ENCODE assay signal across 12 cellular contexts in the genomic region with DNA sequence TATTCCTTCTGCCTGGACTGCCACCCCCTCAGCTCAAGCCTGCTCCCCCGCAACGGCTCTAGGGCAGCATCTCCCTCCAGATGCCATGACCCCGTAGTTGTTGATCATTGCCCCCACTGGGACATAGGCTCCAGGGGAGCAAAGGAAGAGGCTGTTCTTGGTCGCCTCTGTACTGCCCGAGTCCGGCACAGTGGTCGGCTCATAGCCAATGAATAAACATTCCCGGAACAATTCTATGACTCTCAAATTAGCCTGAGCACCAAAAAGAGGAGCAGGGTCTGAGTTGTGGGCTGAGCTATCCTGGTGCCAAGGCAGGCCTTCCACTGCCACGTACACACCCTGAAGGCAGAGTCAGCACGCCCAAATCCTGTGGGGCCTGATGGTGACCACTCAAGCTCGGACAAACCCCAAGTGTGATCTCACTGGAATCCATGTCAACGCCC. TPM values are rescaled to one million over a fixed set of nuclear protein-coding genes. Genes with fewer than 3 reads are reported as not detected.
DNase-seq lines count a peak whose midpoint lies in the region; ATAC-seq and TF ChIP-seq lines count a peak whose summit lies in the region.
"Had no signal": no experiment of that assay in that cellular context is flagged by ENCODE, and none has a peak within 500 bp of the region (broad histone marks: within the 10 kb centered on the region; RNA-seq: fewer than 3 reads in every experiment).

No MANE protein-coding gene starts in this region.

- 52 to 64% methylated on average over 8 to 12 of the region's 12 CpGs for WGBS in upper lobe of left lung, 2 donors

- H3K9me3 ChIP-seq in colonic mucosa (no peaks in the 10 kb centered on the region), upper lobe of left lung (no peaks in the 10 kb centered on the region), PC-3 (ENCODE audit: low read length) (no peaks in the 10 kb centered on the region)

- H4K20me1 ChIP-seq in PC-3 (ENCODE audit: low read length) = peaks cover 76% of the 10 kb centered on the region

- peaks cover 19% of the 10 kb centered on the region for H3K36me3 Mint-ChIP-seq in T-helper 2 cell treated with Interferon-gamma antibody and Interleukin-4, amounts not matched to agents 5 μg/mL and 100 μg/mL, for 36 hours (ENCODE audit: low read depth)
- H3K36me3 Mint-ChIP-seq in activated naive CD4-positive, alpha-beta T cell treated with anti-CD3 and anti-CD28 coated beads for 36 hours (ENCODE audit: low read depth) = peaks cover 8% of the 10 kb centered on the region

- POLR2A ChIA-PET in PC-3 (lab: Charles Lee; ENCODE audit: unreplicated experiment) = no interaction called here

- no peak overlapping the region for H3K4me2 ChIP-seq in PC-3 (ENCODE audit: low read length)

- H3K9me3 Mint-ChIP-seq in T-helper 2 cell treated with Interferon-gamma antibody and Interleukin-4, amounts not matched to agents 5 μg/mL and 100 μg/mL, for 36 hours = no peaks in the 10 kb centered on the region
- H3K9me3 Mint-ChIP-seq in activated naive CD4-positive, alpha-beta T cell treated with anti-CD3 and anti-CD28 coated beads for 36 hours = no peaks in the 10 kb centered on the region

- DNase-seq in T-helper 2 cell treated with Interferon-gamma antibody and Interleukin-4, amounts not matched to agents 5 μg/mL and 100 μg/mL, for 36 hours (ENCODE audit: low spot score) = no peak
- DNase-seq in T-helper 2 cell = no peak
- peak; percentile 52 for DNase-seq in colonic mucosa
- DNase-seq in mucosa of gallbladder (ENCODE audit: low spot score) = peak; percentile 47
- DNase-seq in upper lobe of left lung = no peak
- DNase-seq in PC-3 = no peak
- no peak for DNase-seq in anterior cingulate cortex (lab: John Stamatoyannopoulos, UW)
- no peak for DNase-seq in activated naive CD4-positive, alpha-beta T cell treated with anti-CD3 and anti-CD28 coated beads for 36 hours
- DNase-seq: amygdala, midbrain, NCI-H1092 treated with DMSO at 0.1 percent for 48 hours had no signal

- H3K4me1 ChIP-seq in colonic mucosa = peaks cover 35% of the 10 kb centered on the region
- peaks cover 81 to 96% (median 94%) of the 10 kb centered on the region in 4 donors for H3K4me1 ChIP-seq in upper lobe of left lung
- peaks cover 56% of the 10 kb centered on the region for H3K4me1 ChIP-seq in PC-3 (ENCODE audit: insufficient read depth, low read length)

- no peaks in the 10 kb centered on the region for H3K27me3 Mint-ChIP-seq in T-helper 2 cell treated with Interferon-gamma antibody and Interleukin-4, amounts not matched to agents 5 μg/mL and 100 μg/mL, for 36 hours (ENCODE audit: low read depth)
- no peaks in the 10 kb centered on the region for H3K27me3 Mint-ChIP-seq in activated naive CD4-positive, alpha-beta T cell treated with anti-CD3 and anti-CD28 coated beads for 36 hours (ENCODE audit: low read depth)

- H3K27ac Mint-ChIP-seq in T-helper 2 cell treated with Interferon-gamma antibody and Interleukin-4, amounts not matched to agents 5 μg/mL and 100 μg/mL, for 36 hours = peak overlapping the region; percentile 63
- no peak overlapping the region for H3K27ac Mint-ChIP-seq in activated naive CD4-positive, alpha-beta T cell treated with anti-CD3 and anti-CD28 coated beads for 36 hours

- TF ChIP-seq EP300 in upper lobe of left lung (IDR thresholded peaks at IDR 0.05) = peak in 1 of 4 donors; percentile 13

- peak overlapping the region; percentile 69 for H3K27ac ChIP-seq in colonic mucosa
- H3K27ac ChIP-seq in upper lobe of left lung = peak overlapping the region; percentile 29 to 65 (median 58)
- no peak overlapping the region for H3K27ac ChIP-seq in PC-3 (ENCODE audit: low read length)
- H3K27ac ChIP-seq: 22Rv1 had no signal

- CTCF ChIA-PET in PC-3 (lab: Charles Lee) = no interaction called here
- CTCF ChIA-PET in activated naive CD4-positive, alpha-beta T cell treated with anti-CD3 and anti-CD28 coated beads for 36 hours (lab: Charles Lee) = no interaction called here

- H3K9ac ChIP-seq in colonic mucosa (ENCODE audit: low read depth in 2 of 2, low read length in 2 of 2) (peak overlapping the region; percentile 26 to 37), PC-3 (ENCODE audit: low read length) (no peak overlapping the region)

- H3K36me3 ChIP-seq in colonic mucosa = no peaks in the 10 kb centered on the region
- H3K36me3 ChIP-seq in upper lobe of left lung = no peaks in the 10 kb centered on the region
- H3K36me3 ChIP-seq in PC-3 (ENCODE audit: low read depth, low read length) = no peaks in the 10 kb centered on the region

- TF ChIP-seq POLR2A in upper lobe of left lung (IDR thresholded peaks at IDR 0.05) = no peak

- H3K4me3 Mint-ChIP-seq in T-helper 2 cell treated with Interferon-gamma antibody and Interleukin-4, amounts not matched to agents 5 μg/mL and 100 μg/mL, for 36 hours = no peak overlapping the region
- no peak overlapping the region for H3K4me3 Mint-ChIP-seq in activated naive CD4-positive, alpha-beta T cell treated with anti-CD3 and anti-CD28 coated beads for 36 hours

- ATAC-seq in upper lobe of left lung (ENCODE audit: low FRiP score in 2 of 2) = peak; percentile 53 to 68
- no peak; the same call in 1 of the 2 replicates for ATAC-seq in PC-3

- H3K27me3 ChIP-seq in colonic mucosa (no peaks in the 10 kb centered on the region), upper lobe of left lung (no peaks in the 10 kb centered on the region), PC-3 (ENCODE audit: low read length) (no peaks in the 10 kb centered on the region)

- H3K4me1 Mint-ChIP-seq in T-helper 2 cell treated with Interferon-gamma antibody and Interleukin-4, amounts not matched to agents 5 μg/mL and 100 μg/mL, for 36 hours (ENCODE audit: low read depth) = peaks cover 53% of the 10 kb centered on the region
- H3K4me1 Mint-ChIP-seq in activated naive CD4-positive, alpha-beta T cell treated with anti-CD3 and anti-CD28 coated beads for 36 hours (ENCODE audit: low read depth) = peaks cover 90% of the 10 kb centered on the region

- H2AFZ ChIP-seq in PC-3 (ENCODE audit: low read length) = no peak overlapping the region

- H3K4me3 ChIP-seq in colonic mucosa (no peak overlapping the region), upper lobe of left lung (no peak overlapping the region), PC-3 (ENCODE audit: low read length) (no peak overlapping the region)

- H3K9me2 ChIP-seq in PC-3 (replicated peaks; ENCODE audit: low read length) = no peaks in the 10 kb centered on the region

- H3F3A ChIP-seq in PC-3 (ENCODE audit: low read length, unreplicated experiment) = peaks cover 3% of the 10 kb centered on the region

- H3K79me2 ChIP-seq in PC-3 (ENCODE audit: low read length) = peaks cover 93% of the 10 kb centered on the region

- intact Hi-C loops in colonic mucosa (cut with DNase I) = no loop called here
- intact Hi-C loops in PC-3 (cut with micrococcal nuclease) = loop anchor here (10.0 kb wide), 1 partner anchor 57 kb away; no protein-coding TSS in a partner anchor
- intact Hi-C loops in activated naive CD4-positive, alpha-beta T cell treated with anti-CD3 and anti-CD28 coated beads for 36 hours (cut with micrococcal nuclease) = no loop called here

- TF ChIP-seq CTCF in colonic mucosa (IDR thresholded peaks at IDR 0.05) = no peak
- no peak for TF ChIP-seq CTCF in upper lobe of left lung (IDR thresholded peaks at IDR 0.05)
- TF ChIP-seq CTCF in PC-3 (conservative IDR thresholded peaks at IDR 0.05; ENCODE audit: low read depth, low read length) = no peak

- no TSS peak for BruUV-seq in PC-3 (replicated peaks; lab: Mats Ljungman, UMichigan)

RNA-seq across cellular contexts. Expression of gene CAPZB, which starts 33.1 kb away (rescaled TPM):
- 100 to 1,000 TPM; 397 to 407 TPM for total RNA-seq in colonic mucosa
- 255 TPM for total RNA-seq in mucosa of gallbladder
- total RNA-seq in upper lobe of left lung = 100 to 1,000 TPM in 5 of 6 donors, 10 to 100 TPM in 1; 96.4 to 303 (median 144) TPM
- 86.7 and 94.3 TPM in 2 replicates for total RNA-seq in PC-3 (2014; rRNA removed)
- total RNA-seq in activated naive CD4-positive, alpha-beta T cell treated with anti-CD3 and anti-CD28 coated beads for 36 hours = 100 to 1,000 TPM; 362 to 381 TPM

Comparison
In these comparisons a context has a peak if more than half of its experiments do, and no peak if none do; other contexts are left out.
1. DNase-seq: peak in colonic mucosa (single experiment) and mucosa of gallbladder (single experiment); none in T-helper 2 cell treated with Interferon-gamma antibody and Interleukin-4, amounts not matched to agents 5 μg/mL and 100 μg/mL, for 36 hours (single experiment), T-helper 2 cell (0 of 5), upper lobe of left lung (0 of 2), PC-3 (single experiment), anterior cingulate cortex (0 of 58) and activated naive CD4-positive, alpha-beta T cell treated with anti-CD3 and anti-CD28 coated beads for 36 hours (single experiment).